ENCODE assay signal across 1 cellular context in the genomic region with DNA sequence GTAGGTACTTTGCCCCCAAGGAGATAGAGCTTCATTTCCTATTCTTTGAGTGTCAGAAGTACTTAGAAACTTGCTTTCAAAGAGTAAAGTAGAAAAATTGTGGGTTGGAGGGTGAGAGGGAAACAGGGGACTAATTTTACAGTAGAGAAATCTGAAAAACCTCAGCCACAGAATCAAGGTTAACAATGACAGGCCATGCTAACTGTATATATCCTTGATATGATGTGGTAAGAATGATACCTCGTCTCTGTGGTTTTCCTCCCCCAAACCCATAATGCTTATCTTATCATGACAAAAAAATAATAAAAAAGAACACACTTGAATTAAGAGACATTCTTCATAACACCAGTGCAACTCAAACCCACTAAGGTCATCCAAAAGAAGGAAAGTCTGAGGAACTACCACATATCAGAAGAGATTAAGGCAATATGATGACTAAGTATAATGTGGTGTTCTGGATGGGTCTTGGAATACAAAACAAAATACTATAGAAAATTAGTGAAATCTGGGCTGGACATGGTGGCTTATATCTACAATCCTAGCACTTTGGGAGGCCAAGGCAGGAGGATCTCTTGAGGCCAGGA.
TF ChIP-seq lines count a peak whose summit lies in the region.

No MANE protein-coding gene starts in this region.

TF ChIP-seq in K562, 482 proteins besides CTCF, POLR2A, EP300 and RAD21 (continued from another document):
- TF ChIP-seq, protein P1, sequence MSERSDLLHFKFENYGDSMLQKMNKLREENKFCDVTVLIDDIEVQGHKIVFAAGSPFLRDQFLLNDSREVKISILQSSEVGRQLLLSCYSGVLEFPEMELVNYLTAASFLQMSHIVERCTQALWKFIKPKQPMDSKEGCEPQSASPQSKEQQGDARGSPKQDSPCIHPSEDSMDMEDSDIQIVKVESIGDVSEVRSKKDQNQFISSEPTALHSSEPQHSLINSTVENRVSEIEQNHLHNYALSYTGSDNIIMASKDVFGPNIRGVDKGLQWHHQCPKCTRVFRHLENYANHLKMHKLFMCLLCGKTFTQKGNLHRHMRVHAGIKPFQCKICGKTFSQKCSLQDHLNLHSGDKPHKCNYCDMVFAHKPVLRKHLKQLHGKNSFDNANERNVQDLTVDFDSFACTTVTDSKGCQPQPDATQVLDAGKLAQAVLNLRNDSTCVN (CRISPR knock-in tag; IDR thresholded peaks at IDR 0.05), result no peak
